1 cellular context compared by ENCODE assay signal in the genomic region with DNA sequence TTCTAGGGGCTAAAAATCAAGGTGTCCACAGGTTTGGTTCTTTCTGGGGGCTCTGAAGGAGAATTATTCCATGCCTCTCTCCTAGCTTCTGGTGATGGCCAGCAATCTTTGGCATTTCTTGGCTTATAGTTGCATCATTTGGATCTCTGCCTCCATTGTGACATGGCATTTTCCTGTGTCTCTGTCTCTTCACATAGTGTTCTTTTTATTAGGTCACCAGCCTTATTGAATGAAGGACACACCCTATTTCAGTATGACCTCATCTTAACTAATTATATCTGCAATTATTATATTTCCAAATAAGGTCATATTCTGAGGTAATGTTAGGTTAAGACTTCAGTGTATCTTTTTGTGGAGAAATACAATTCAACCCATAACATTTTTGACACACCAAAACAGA.
TF ChIP-seq lines count a peak whose summit lies in the region.

No MANE protein-coding gene starts in this region.

TF ChIP-seq in GM12878, 131 proteins besides CTCF, POLR2A, EP300 and RAD21:
- TF ChIP-seq ZNF217 (IDR thresholded peaks at IDR 0.05): no peak
- TF ChIP-seq PAX5 (IDR thresholded peaks at IDR 0.05; ENCODE audit: borderline replicate concordance, low read depth, low read length): no peak
- TF ChIP-seq JUNB (IDR thresholded peaks at IDR 0.05): peak; percentile 15; the same call in 1 of the 2 replicates
- no peak for TF ChIP-seq POLR2AphosphoS2 (IDR thresholded peaks at IDR 0.05; ENCODE audit: low read depth, low read length)
- no peak for TF ChIP-seq NR2C2 (IDR thresholded peaks at IDR 0.05; ENCODE audit: borderline replicate concordance, control insufficient read depth, insufficient read length, low read depth)
- TF ChIP-seq NFIC (IDR thresholded peaks at IDR 0.05; ENCODE audit: low read depth, low read length): peak; percentile 42; the same call in 1 of the 2 replicates
- no peak for TF ChIP-seq SP1 (IDR thresholded peaks at IDR 0.05; ENCODE audit: low read depth, low read length)
- peak; percentile 29; the same call in 1 of the 2 replicates for TF ChIP-seq CREM (IDR thresholded peaks at IDR 0.05; ENCODE audit: low read depth)
- no peak for TF ChIP-seq ESRRA (IDR thresholded peaks at IDR 0.05; ENCODE audit: low read length)
- TF ChIP-seq ATF7 (IDR thresholded peaks at IDR 0.05; ENCODE audit: low read depth): peak; percentile 81
- TF ChIP-seq YBX1 (IDR thresholded peaks at IDR 0.05): no peak
- TF ChIP-seq EZH2 (IDR thresholded peaks at IDR 0.05; ENCODE audit: borderline replicate concordance, control insufficient read depth, low read depth, low read length): no peak
- no peak for TF ChIP-seq ZNF622 (IDR thresholded peaks at IDR 0.05)
